9 cellular contexts compared by ENCODE assay signal in genomic region chr19:42396248-42396541, GRCh38. TPM values are rescaled to one million over a fixed set of nuclear protein-coding genes. Genes with fewer than 3 reads are reported as not detected.
DNase-seq lines count a peak whose midpoint lies in the region; ATAC-seq, FAIRE-seq and TF ChIP-seq lines count a peak whose summit lies in the region.
"Had no signal": no experiment of that assay in that cellular context is flagged by ENCODE, and none has a peak within 500 bp of the region (broad histone marks: within the 10 kb centered on the region; RNA-seq: fewer than 3 reads in every experiment).

No MANE protein-coding gene starts in this region.

- TF ChIP-seq EP300 in SK-N-SH (IDR thresholded peaks at IDR 0.05; ENCODE audit: borderline replicate concordance in 1 of 2, low read depth in 1 of 2, low read length in 1 of 2): no peak

- no peaks in the 10 kb centered on the region for H3K9me3 ChIP-seq in SK-N-SH
- no peaks in the 10 kb centered on the region for H3K9me3 ChIP-seq in esophagus squamous epithelium
- H3K9me3 ChIP-seq in pancreas: no peaks in the 10 kb centered on the region

- no peak for TF ChIP-seq RAD21 in SK-N-SH (IDR thresholded peaks at IDR 0.05; ENCODE audit: low read length)

- H3K36me3 ChIP-seq in H7 (replicated peaks; ENCODE audit: control insufficient read depth, insufficient read depth, low read length): no peaks in the 10 kb centered on the region
- H3K36me3 ChIP-seq in SK-N-SH (replicated peaks in 1 of 2; ENCODE audit: control insufficient read depth in 1 of 2, insufficient read depth in 2 of 2, low read length in 1 of 2): no peaks in the 10 kb centered on the region
- H3K36me3 ChIP-seq in esophagus squamous epithelium: no peaks in the 10 kb centered on the region
- H3K36me3 ChIP-seq in pancreas: no peaks in the 10 kb centered on the region

- peak overlapping the region; percentile 95 for H3K4me2 ChIP-seq in SK-N-SH

- H4K20me1 ChIP-seq in SK-N-SH (ENCODE audit: insufficient read depth): no peaks in the 10 kb centered on the region

- H3K4me1 ChIP-seq in SK-N-SH (ENCODE audit: control insufficient read depth in 1 of 2, insufficient read depth in 2 of 2, low read depth in 1 of 2, low read length in 1 of 2) (peaks cover 0 to 20% of the 10 kb centered on the region in 2 experiments; a peak in 2 of 4 replicates), esophagus squamous epithelium (peaks cover 14 to 49% (median 18%) of the 10 kb centered on the region in 3 donors), pancreas (peaks cover 0 to 4% (median 0%) of the 10 kb centered on the region in 3 donors)

- peak overlapping the region; percentile 60 for H3K4me3 ChIP-seq in AG04449 (ENCODE audit: low read depth, low read length)
- H3K4me3 ChIP-seq in H7 (ENCODE audit: insufficient read depth, low read depth, low read length): peak overlapping the region; percentile 81
- peak overlapping the region; percentile 59 to 71 for H3K4me3 ChIP-seq in SK-N-SH (ENCODE audit: low read depth in 2 of 2, low read length in 1 of 2)
- H3K4me3 ChIP-seq in esophagus squamous epithelium: peak overlapping the region in 3 of 4 donors; percentile 54 to 72 (median 55)
- H3K4me3 ChIP-seq in pancreas: peak overlapping the region in 3 of 4 donors; percentile 0 to 57 (median 51)

- H3K27me3 ChIP-seq in H7 (ENCODE audit: control insufficient read depth, insufficient read depth, low read length): peaks cover 4% of the 10 kb centered on the region
- no peaks in the 10 kb centered on the region for H3K27me3 ChIP-seq in SK-N-SH (ENCODE audit: insufficient read depth)
- peaks cover 0 to 6% (median 0%) of the 10 kb centered on the region in 4 donors for H3K27me3 ChIP-seq in esophagus squamous epithelium
- H3K27me3 ChIP-seq in pancreas: no peaks in the 10 kb centered on the region

- CTCF ChIA-PET in AG04449 (lab: Yijun Ruan, JAX): interaction anchor here (1.4 to 4.2 kb wide), 7 partner anchors 9 to 166 kb away, joined by 3 to 22 read pairs (median 7); no protein-coding TSS in a partner anchor
- CTCF ChIA-PET in SK-N-SH (lab: Yijun Ruan, JAX): interaction anchor here (1.1 to 1.9 kb wide), 4 partner anchors 9 to 116 kb away, joined by 3 to 7 read pairs (median 4); no protein-coding TSS in a partner anchor

- peaks cover 5% of the 10 kb centered on the region for H3F3A ChIP-seq in SK-N-SH (replicated peaks; ENCODE audit: insufficient read depth)

- peak overlapping the region; percentile 73 for H2AFZ ChIP-seq in SK-N-SH (ENCODE audit: low read depth)

- no peak for FAIRE-seq in pancreas (lab: Jason Lieb, UNC)
- FAIRE-seq in RCC 7860 (lab: Jason Lieb, UNC): no peak

- DNase-seq in AG04449 (ENCODE audit: low read depth, low spot score): no peak
- peak; percentile 82 for DNase-seq in H7
- peak; percentile 79 for DNase-seq in SK-N-SH
- DNase-seq in esophagus squamous epithelium (lab: John Stamatoyannopoulos, UW): no peak
- DNase-seq in pancreas: no peak
- DNase-seq in RCC 7860 (ENCODE audit: low spot score): no peak
- no peak for DNase-seq in NCI-H69 (lab: John Stamatoyannopoulos, UW)
- DNase-seq in AG08395 (ENCODE audit: low spot score): no peak

- H3K79me2 ChIP-seq in SK-N-SH (ENCODE audit: insufficient read depth): no peaks in the 10 kb centered on the region

- peak in 3 of 4 donors; percentile 7 to 48 (median 33) for ATAC-seq in pancreas

- 25% methylated on average over 3 of the region's 3 CpGs for WGBS in SK-N-SH (ENCODE audit: low lambda C conversion rate)
- 10 to 26% methylated on average over 3 of the region's 3 CpGs for WGBS in esophagus squamous epithelium, 2 donors
- WGBS in pancreas, 2 donors: 52 to 61% methylated on average over 3 of the region's 3 CpGs

- H3K9ac ChIP-seq in SK-N-SH: no peak overlapping the region

- H3K9me2 ChIP-seq in SK-N-SH: no peaks in the 10 kb centered on the region

- intact Hi-C loops in esophagus squamous epithelium (cut with DNase I): no loop called here
- intact Hi-C loops in pancreas (cut with DNase I): no loop called here

- TF ChIP-seq POLR2A in esophagus squamous epithelium (IDR thresholded peaks at IDR 0.05): no peak

- H3K27ac ChIP-seq in SK-N-SH (ENCODE audit: low read depth in 2 of 2, low read length in 1 of 2) (peak overlapping the region; percentile 39 to 84; a peak in 3 of 4 replicates), esophagus squamous epithelium (peak overlapping the region; percentile 88 to 92 (median 89)), pancreas (peak overlapping the region in 3 of 4 donors; percentile 30 to 77 (median 71))

- no peak for TF ChIP-seq CTCF in AG04449 (IDR thresholded peaks at IDR 0.05; ENCODE audit: insufficient read depth, low read length, missing control alignments)
- no peak for TF ChIP-seq CTCF in SK-N-SH (IDR thresholded peaks at IDR 0.05)
- no peak for TF ChIP-seq CTCF in esophagus squamous epithelium (IDR thresholded peaks at IDR 0.05)
- TF ChIP-seq CTCF in pancreas (IDR thresholded peaks at IDR 0.05): no peak

- POLR2A ChIA-PET in AG04449 (lab: Yijun Ruan, JAX): interaction anchor here (1.1 kb wide), 1 partner anchor 16 kb away, joined by 4 read pairs; no protein-coding TSS in a partner anchor
- POLR2A ChIA-PET in SK-N-SH (lab: Yijun Ruan, JAX): interaction anchor here (0.9 to 1.7 kb wide), 4 partner anchors 12 to 17 kb away, joined by 3 to 8 read pairs (median 4); no protein-coding TSS in a partner anchor

TF ChIP-seq in SK-N-SH, 30 proteins besides CTCF, POLR2A, EP300 and RAD21 (continues in another document):
- no peak for TF ChIP-seq TCF12 (IDR thresholded peaks at IDR 0.05)
- TF ChIP-seq SMC3 (IDR thresholded peaks at IDR 0.05; ENCODE audit: low read depth, low read length): no peak
- TF ChIP-seq MAX (IDR thresholded peaks at IDR 0.05; ENCODE audit: low read depth): no peak
- TF ChIP-seq GATA2 (CRISPR knock-in tag; IDR thresholded peaks at IDR 0.05): no peak
- no peak for TF ChIP-seq FOXM1 (IDR thresholded peaks at IDR 0.05; ENCODE audit: low read depth)
- no peak for TF ChIP-seq RXRA (IDR thresholded peaks at IDR 0.05; ENCODE audit: borderline replicate concordance, low read depth)
- no peak for TF ChIP-seq USF1 (IDR thresholded peaks at IDR 0.05; ENCODE audit: borderline replicate concordance, low read depth)
- TF ChIP-seq ZBTB33 (IDR thresholded peaks at IDR 0.05; ENCODE audit: borderline replicate concordance, low read depth): no peak
- no peak for TF ChIP-seq MEF2A (IDR thresholded peaks at IDR 0.05; ENCODE audit: borderline replicate concordance, low read depth)

RNA-seq across cellular contexts. Expression of gene CNFN, which starts 6.1 kb away (rescaled TPM):
- 7.8 and 11.5 TPM in 2 replicates for total RNA-seq in H7 (2014; rRNA removed; shearing (Covaris generic))
- polyA plus RNA-seq in SK-N-SH (2012; rRNA removed): 2.3 and 4.5 TPM in 2 replicates
- polyA plus RNA-seq in SK-N-SH (2012; cell fraction: cytosol; rRNA removed): 1.4 and 2.9 TPM in 2 replicates
- polyA plus RNA-seq in SK-N-SH (2012; cell fraction: nucleus; rRNA removed): 0.80 and 4.0 TPM in 2 replicates
- 1,000 to 10,000 TPM in 2 of 4 donors, 100 to 1,000 TPM in 2; 530 to 1,759 (median 921) TPM for total RNA-seq in esophagus squamous epithelium
- total RNA-seq in pancreas: 1 to 10 TPM in 1 of 6 donors, under 1 TPM in 4, not detected in 1; 0.32 to 1.9 (median 0.61) TPM
- polyA plus RNA-seq in pancreas: 1 to 10 TPM; 4.0 to 4.2 TPM
- total RNA-seq: glomerular endothelial cell had no signal

RNA-seq across cellular contexts. Expression of gene LIPE, which starts 31.0 kb away (rescaled TPM):
- total RNA-seq in H7 (2014; rRNA removed; shearing (Covaris generic)): 7.5 and 8.2 TPM in 2 replicates
- polyA plus RNA-seq in SK-N-SH (2012; rRNA removed): 3.2 and 4.4 TPM in 2 replicates
- 1.4 and 3.0 TPM in 2 replicates for polyA plus RNA-seq in SK-N-SH (2012; cell fraction: cytosol; rRNA removed)
- polyA plus RNA-seq in SK-N-SH (2012; cell fraction: nucleus; rRNA removed): 5.1 and 5.2 TPM in 2 replicates
- 10 to 100 TPM in 1 of 4 donors, 1 to 10 TPM in 3; 5.2 to 10.8 (median 7.9) TPM for total RNA-seq in esophagus squamous epithelium
- total RNA-seq in pancreas: 10 to 100 TPM in 1 of 6 donors, 1 to 10 TPM in 5; 1.6 to 14.4 (median 4.0) TPM
- polyA plus RNA-seq in pancreas: 10 to 100 TPM in 1 of 2 donors, 1 to 10 TPM in 1; 6.4 to 38.3 TPM

RNA-seq across cellular contexts. Expression of gene CXCL17, which starts 46.6 kb away (rescaled TPM):
- not detected in 2 replicates for total RNA-seq in H7 (2014; rRNA removed; shearing (Covaris generic))
- polyA plus RNA-seq in SK-N-SH (2012; rRNA removed) (not detected in 2 replicates), pancreas (1 to 10 TPM; 4.3 to 4.7 TPM)
- polyA plus RNA-seq in SK-N-SH (2012; cell fraction: cytosol; rRNA removed): not detected in 2 replicates
- not detected in 2 replicates for polyA plus RNA-seq in SK-N-SH (2012; cell fraction: nucleus; rRNA removed)
- total RNA-seq in esophagus squamous epithelium (10 to 100 TPM; 19.3 to 97.7 (median 33.8) TPM), pancreas (10 to 100 TPM in 4 of 6 donors, 1 to 10 TPM in 2; 5.1 to 42.1 (median 11.8) TPM)
- total RNA-seq: glomerular endothelial cell had no signal

Comparison
In these comparisons a context has a peak if more than half of its experiments do, and no peak if none do; other contexts are left out.
1. DNase-seq: peak in H7 (single experiment) and SK-N-SH (single experiment); none in AG04449 (single experiment), esophagus squamous epithelium (single experiment), pancreas (0 of 6), RCC 7860 (single experiment), NCI-H69 (single experiment) and AG08395 (single experiment).
2. RNA of gene CNFN, which starts 6.1 kb away (total RNA-seq): 530 to 1,759 TPM in esophagus squamous epithelium; 7.8 to 11.5 TPM in H7 and 0.32 to 1.9 TPM in pancreas; every median in the first group is over 10 times any median in the second.
3. Peak in every context shown above with its lines, with median percentiles within 50 percentile points of each other: H3K4me3 ChIP-seq and H3K27ac ChIP-seq.